In genomic region chr6:17313238-17313637, GRCh38 we compare ENCODE assay signal across 1 cellular context. TPM values are rescaled to one million over a fixed set of nuclear protein-coding genes. Genes with fewer than 3 reads are reported as not detected.
"Had no signal": no experiment of that assay in that cellular context is flagged by ENCODE, and none has a peak within 500 bp of the region (broad histone marks: within the 10 kb centered on the region; RNA-seq: fewer than 3 reads in every experiment).

No MANE protein-coding gene starts in this region.

RNA-seq across cellular contexts. Expression of gene RBM24, which starts 32.1 kb away (rescaled TPM):
- polyA plus RNA-seq: immature natural killer cell had no signal
